In the genomic region with DNA sequence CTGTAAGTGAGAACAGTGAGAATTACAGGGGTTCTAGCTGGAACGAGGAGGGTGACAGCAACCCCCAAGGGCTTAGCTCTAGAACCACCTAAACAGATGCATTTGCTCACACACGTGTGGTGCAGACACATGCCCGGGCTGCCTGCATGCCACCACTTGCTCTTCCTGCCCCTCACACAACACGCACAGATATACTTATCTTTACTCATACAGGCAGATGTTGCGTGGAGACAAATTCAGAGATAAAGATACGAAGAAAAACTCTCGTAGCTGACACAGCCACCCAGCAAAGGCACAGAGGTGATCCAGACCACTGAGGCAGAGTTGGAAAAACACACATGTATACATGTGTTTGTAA, we compare ENCODE assay signal across 11 cellular contexts. TPM values are rescaled to one million over a fixed set of nuclear protein-coding genes. Genes with fewer than 3 reads are reported as not detected.
DNase-seq lines count a peak whose midpoint lies in the region; ATAC-seq, FAIRE-seq and TF ChIP-seq lines count a peak whose summit lies in the region.
"Had no signal": no experiment of that assay in that cellular context is flagged by ENCODE, and none has a peak within 500 bp of the region (broad histone marks: within the 10 kb centered on the region; RNA-seq: fewer than 3 reads in every experiment).

No MANE protein-coding gene starts in this region.

- peak overlapping the region; percentile 40 for H2AFZ ChIP-seq in endothelial cell of umbilical vein (ENCODE audit: low read depth, low read length)

- H3K36me3 Mint-ChIP-seq in stimulated activated memory B cell treated with anti-CD40 and anti-IgM and Interleukin-4, amounts not matched to agents 10 μg/mL and 1 μg/mL and 100 μg/mL, for 72 hours, result no peaks in the 10 kb centered on the region
- H3K36me3 Mint-ChIP-seq: IgD-negative memory B cell had no signal

- H3K27ac ChIP-seq in endothelial cell of umbilical vein (ENCODE audit: insufficient read depth, low read depth, low read length) (peak overlapping the region; percentile 38), skin epidermis (peak overlapping the region in 17 of 21 experiments; percentile 8 to 72 (median 49))

- no TSS peak for BruUV-seq in endothelial cell of umbilical vein (replicated peaks; lab: Mats Ljungman, UMichigan)

- no peaks in the 10 kb centered on the region for H3K9me3 ChIP-seq in endothelial cell of umbilical vein (replicated peaks; ENCODE audit: control insufficient read depth, insufficient read depth, low read length)

- no peaks in the 10 kb centered on the region for H4K20me1 ChIP-seq in endothelial cell of umbilical vein (replicated peaks; ENCODE audit: control insufficient read depth, extremely low read depth, insufficient read depth, low read length)

- H3K27ac Mint-ChIP-seq in stimulated activated memory B cell treated with anti-CD40 and anti-IgM and Interleukin-4, amounts not matched to agents 10 μg/mL and 1 μg/mL and 100 μg/mL, for 72 hours, result no peak overlapping the region
- H3K27ac Mint-ChIP-seq: activated T-cell treated with anti-CD3 and anti-CD28 coated beads, Interleukin-2, amount 50 U/mL, for 24 hours had no signal

- no peak overlapping the region for H3K9ac ChIP-seq in endothelial cell of umbilical vein (replicated peaks; ENCODE audit: extremely low read depth, insufficient read depth, low read length)

- peaks cover 32% of the 10 kb centered on the region for H3K79me2 ChIP-seq in endothelial cell of umbilical vein (ENCODE audit: control insufficient read depth, insufficient read depth, low read length)

- intact Hi-C loops in endothelial cell of umbilical vein (cut with micrococcal nuclease), result loop anchor here (2.0 kb wide), 1 partner anchor 14 kb away; no protein-coding TSS in a partner anchor

- H3K4me2 ChIP-seq in endothelial cell of umbilical vein (ENCODE audit: insufficient read depth, low read length), result peak overlapping the region; percentile 62

- no peak for TF ChIP-seq POLR2A in endothelial cell of umbilical vein (IDR thresholded peaks at IDR 0.05; ENCODE audit: low read depth, low read length)

- H3K9me1 ChIP-seq in endothelial cell of umbilical vein (replicated peaks; ENCODE audit: control insufficient read depth, extremely low read depth, insufficient read depth, low read length), result no peaks in the 10 kb centered on the region

- H3K4me3 Mint-ChIP-seq in stimulated activated memory B cell treated with anti-CD40 and anti-IgM and Interleukin-4, amounts not matched to agents 10 μg/mL and 1 μg/mL and 100 μg/mL, for 72 hours, result no peak overlapping the region
- H3K4me3 Mint-ChIP-seq: activated T-cell treated with anti-CD3 and anti-CD28 coated beads, Interleukin-2, amount 50 U/mL, for 24 hours; IgD-negative memory B cell had no signal

- H3K4me3 ChIP-seq in endothelial cell of umbilical vein (replicated peaks in 1 of 3; ENCODE audit: insufficient read depth in 1 of 3, low read depth in 1 of 3, low read length in 3 of 3) (no peak overlapping the region), skin epidermis (no peak overlapping the region)

- no peaks in the 10 kb centered on the region for H3K9me3 Mint-ChIP-seq in stimulated activated memory B cell treated with anti-CD40 and anti-IgM and Interleukin-4, amounts not matched to agents 10 μg/mL and 1 μg/mL and 100 μg/mL, for 72 hours
- H3K9me3 Mint-ChIP-seq: activated T-cell treated with anti-CD3 and anti-CD28 coated beads, Interleukin-2, amount 50 U/mL, for 24 hours had no signal

- CTCF ChIA-PET in endothelial cell of umbilical vein (lab: Charles Lee), result interaction anchor here (0.6 to 1.8 kb wide), 6 partner anchors 13 to 58 kb away, joined by 3 to 8 read pairs (median 3); a partner anchor contains a TSS

- no peak for FAIRE-seq in endothelial cell of umbilical vein (lab: Jason Lieb, UNC)

- TF ChIP-seq CTCF in endothelial cell of umbilical vein (IDR thresholded peaks at IDR 0.05; ENCODE audit: extremely low read depth in 1 of 2, insufficient read depth in 1 of 2, low read depth in 1 of 2, low read length in 2 of 2), result no peak

- ATAC-seq in HG02759 (IDR thresholded peaks at IDR 0.05; ENCODE audit: unreplicated experiment) (peak; percentile 63), HG02763 (IDR thresholded peaks at IDR 0.05; ENCODE audit: unreplicated experiment) (no peak)
- no peak for ATAC-seq in stimulated activated memory B cell treated with anti-CD40 and anti-IgM and Interleukin-4, amounts not matched to agents 10 μg/mL and 1 μg/mL and 100 μg/mL, for 72 hours

- H3K27me3 ChIP-seq in endothelial cell of umbilical vein (ENCODE audit: control insufficient read depth in 2 of 2, insufficient read depth in 2 of 2, low read length in 2 of 2), result no peaks in the 10 kb centered on the region

- POLR2A ChIA-PET in endothelial cell of umbilical vein (lab: Charles Lee), result no interaction called here

- DNase-seq in OCI-M1 (lab: John Stamatoyannopoulos, UW) (peak; percentile 53), endothelial cell of umbilical vein (ENCODE audit: low read depth, low spot score) (no peak), NCI-H1048 (lab: John Stamatoyannopoulos, UW) (no peak)
- DNase-seq: activated T-cell treated with anti-CD3 and anti-CD28 coated beads, Interleukin-2, amount 50 U/mL, for 24 hours; NCI-H2107; occipital lobe had no signal

- no peaks in the 10 kb centered on the region for H3K4me1 Mint-ChIP-seq in stimulated activated memory B cell treated with anti-CD40 and anti-IgM and Interleukin-4, amounts not matched to agents 10 μg/mL and 1 μg/mL and 100 μg/mL, for 72 hours
- H3K4me1 Mint-ChIP-seq: IgD-negative memory B cell had no signal

- no peaks in the 10 kb centered on the region for H3K27me3 Mint-ChIP-seq in stimulated activated memory B cell treated with anti-CD40 and anti-IgM and Interleukin-4, amounts not matched to agents 10 μg/mL and 1 μg/mL and 100 μg/mL, for 72 hours
- H3K27me3 Mint-ChIP-seq: IgD-negative memory B cell had no signal

- H3K36me3 ChIP-seq in endothelial cell of umbilical vein (ENCODE audit: control insufficient read depth in 2 of 2, extremely low read depth in 1 of 2, insufficient read depth in 2 of 2, low read length in 2 of 2), result peaks cover 3 to 5% of the 10 kb centered on the region in 2 experiments

- H3K4me1 ChIP-seq in endothelial cell of umbilical vein (ENCODE audit: control insufficient read depth, extremely low read depth, insufficient read depth, low read length), result peaks cover 15% of the 10 kb centered on the region

- dilution Hi-C loops in endothelial cell of umbilical vein (cut with MboI; ENCODE audit: extremely low pct_ligation_motif_present, low sequenced_read_pairs), result no loop called here

TF ChIP-seq in endothelial cell of umbilical vein, 7 proteins besides CTCF, POLR2A, EP300 and RAD21:
- TF ChIP-seq, protein P1, sequence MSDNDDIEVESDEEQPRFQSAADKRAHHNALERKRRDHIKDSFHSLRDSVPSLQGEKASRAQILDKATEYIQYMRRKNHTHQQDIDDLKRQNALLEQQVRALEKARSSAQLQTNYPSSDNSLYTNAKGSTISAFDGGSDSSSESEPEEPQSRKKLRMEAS (IDR thresholded peaks at IDR 0.05; ENCODE audit: insufficient read depth, insufficient read length), result no peak
- TF ChIP-seq FOS (IDR thresholded peaks at IDR 0.05; ENCODE audit: borderline replicate concordance, insufficient read depth, low read length), result no peak
- no peak for TF ChIP-seq GATA2 (IDR thresholded peaks at IDR 0.05; ENCODE audit: insufficient read depth, insufficient read length, low read depth, low read length)
- TF ChIP-seq JUN (IDR thresholded peaks at IDR 0.05; ENCODE audit: borderline replicate concordance, insufficient read depth, insufficient read length, low read depth), result no peak
- no peak for TF ChIP-seq EZH2 (IDR thresholded peaks at IDR 0.05; ENCODE audit: borderline replicate concordance, low read depth, low read length, severe bottlenecking)
- no peak for TF ChIP-seq POLR2AphosphoS5 (IDR thresholded peaks at IDR 0.05; ENCODE audit: insufficient read depth, low read depth, low read length)
- TF ChIP-seq MYC (IDR thresholded peaks at IDR 0.05; ENCODE audit: low read depth, low read length), result no peak

RNA-seq across cellular contexts. Expression of a gene that starts 13.5 kb away (rescaled TPM):
- total RNA-seq in endothelial cell of umbilical vein, result 23.4 and 24.8 TPM in 2 replicates
- 12.3 and 15.0 TPM in 2 replicates for polyA plus RNA-seq in endothelial cell of umbilical vein
- 10.2 and 10.6 TPM in 2 replicates for polyA plus RNA-seq in endothelial cell of umbilical vein (2011; cell fraction: cytosol; rRNA removed)
- polyA plus RNA-seq in endothelial cell of umbilical vein (2011; cell fraction: nucleus; rRNA removed), result 7.5 and 8.7 TPM in 2 replicates
- polyA plus RNA-seq in endothelial cell of umbilical vein (2012), result 13.0 and 16.4 TPM in 2 replicates
- polyA minus RNA-seq in endothelial cell of umbilical vein, result 31.5 and 35.3 TPM in 2 replicates
- 6.8 TPM for polyA minus RNA-seq in endothelial cell of umbilical vein (2011; cell fraction: cytosol; rRNA and poly(A)+ RNA removed)
- 9.0 and 11.1 TPM in 2 replicates for polyA minus RNA-seq in endothelial cell of umbilical vein (2011; cell fraction: nucleus; rRNA and poly(A)+ RNA removed)
